ENCODE assay signal across 11 cellular contexts in genomic region chr13:22040810-22041364, GRCh38.
DNase-seq lines count a peak whose midpoint lies in the region; ATAC-seq and TF ChIP-seq lines count a peak whose summit lies in the region.
"Had no signal": no experiment of that assay in that cellular context is flagged by ENCODE, and none has a peak within 500 bp of the region (broad histone marks: within the 10 kb centered on the region; RNA-seq: fewer than 3 reads in every experiment).

No MANE protein-coding gene starts in this region.

- H3K27ac ChIP-seq in naive thymus-derived CD4-positive, alpha-beta T cell (ENCODE audit: low read depth, low read length): no peak overlapping the region
- H3K27ac ChIP-seq: parathyroid adenoma had no signal

- H3K4me3 Mint-ChIP-seq in IgD-negative memory B cell: peak overlapping the region; percentile 4 to 93 (median 55)
- H3K4me3 Mint-ChIP-seq in dendritic cell treated with granulocyte-macrophage colony-stimulating factor and Interleukin-4, amounts not matched to agents 40 ng/mL and 50 ng/mL, for 4 days: peak overlapping the region; percentile 67
- H3K4me3 Mint-ChIP-seq in naive thymus-derived CD4-positive, alpha-beta T cell: peak overlapping the region; percentile 66 to 92 (median 80)

- H3K36me3 ChIP-seq in ES-I3 (ENCODE audit: insufficient read depth, low read length): no peaks in the 10 kb centered on the region
- no peaks in the 10 kb centered on the region for H3K36me3 ChIP-seq in naive thymus-derived CD4-positive, alpha-beta T cell (ENCODE audit: control insufficient read depth in 2 of 3, insufficient read depth in 3 of 3, low read length in 3 of 3)

- peak overlapping the region; percentile 83 for H3K9ac ChIP-seq in ES-I3 (ENCODE audit: low read depth, low read length)
- H3K9ac ChIP-seq: parathyroid adenoma had no signal

- no peaks in the 10 kb centered on the region for H3K9me3 ChIP-seq in ES-I3 (ENCODE audit: control insufficient read depth, insufficient read depth, low read length)
- H3K9me3 ChIP-seq in naive thymus-derived CD4-positive, alpha-beta T cell (ENCODE audit: control insufficient read depth in 2 of 3, low read length in 3 of 3): no peaks in the 10 kb centered on the region

- ATAC-seq in naive thymus-derived CD4-positive, alpha-beta T cell: peak; percentile 65
- ATAC-seq in GM18505 (IDR thresholded peaks at IDR 0.05; ENCODE audit: unreplicated experiment) (no peak), HG03135 (IDR thresholded peaks at IDR 0.05; ENCODE audit: unreplicated experiment) (no peak), HG02759 (IDR thresholded peaks at IDR 0.05; ENCODE audit: unreplicated experiment) (no peak)

- peak in 2 of 9 donors; percentile 13 to 16 for DNase-seq in naive thymus-derived CD4-positive, alpha-beta T cell
- no peak for DNase-seq in NOMO-1 treated with dmso at 0.1 percent for 144 hours (lab: John Stamatoyannopoulos, UW; ENCODE audit: unreplicated experiment)
- DNase-seq: DMS79 treated with DMSO at 0.1 percent for 48 hours; NK-92 treated with Interleukin-12 subunit alpha and Interleukin-12 subunit beta, amount 100 ng/mL, for 24 hours had no signal

- no peaks in the 10 kb centered on the region for H3K36me3 Mint-ChIP-seq in IgD-negative memory B cell
- no peaks in the 10 kb centered on the region for H3K36me3 Mint-ChIP-seq in dendritic cell treated with granulocyte-macrophage colony-stimulating factor and Interleukin-4, amounts not matched to agents 40 ng/mL and 50 ng/mL, for 4 days (ENCODE audit: low read depth)
- H3K36me3 Mint-ChIP-seq in naive thymus-derived CD4-positive, alpha-beta T cell: no peaks in the 10 kb centered on the region

- CTCF ChIA-PET in naive thymus-derived CD4-positive, alpha-beta T cell (lab: Charles Lee): no interaction called here

- H3K4me1 ChIP-seq in ES-I3 (ENCODE audit: insufficient read depth, low read length): peaks cover 4% of the 10 kb centered on the region; the same call in 1 of the 2 replicates
- no peaks in the 10 kb centered on the region for H3K4me1 ChIP-seq in naive thymus-derived CD4-positive, alpha-beta T cell (ENCODE audit: control insufficient read depth in 2 of 2, insufficient read depth in 2 of 2, low read length in 2 of 2)
- H3K4me1 ChIP-seq: parathyroid adenoma had no signal

- H3K27ac Mint-ChIP-seq in IgD-negative memory B cell: no peak overlapping the region
- no peak overlapping the region for H3K27ac Mint-ChIP-seq in dendritic cell treated with granulocyte-macrophage colony-stimulating factor and Interleukin-4, amounts not matched to agents 40 ng/mL and 50 ng/mL, for 4 days
- H3K27ac Mint-ChIP-seq in naive thymus-derived CD4-positive, alpha-beta T cell: peak overlapping the region in 5 of 9 donors; percentile 28 to 92 (median 52)

- peaks cover 0 to 6% (median 3%) of the 10 kb centered on the region in 3 donors for H3K9me3 Mint-ChIP-seq in IgD-negative memory B cell
- peaks cover 6% of the 10 kb centered on the region for H3K9me3 Mint-ChIP-seq in dendritic cell treated with granulocyte-macrophage colony-stimulating factor and Interleukin-4, amounts not matched to agents 40 ng/mL and 50 ng/mL, for 4 days
- peaks cover 0 to 8% (median 4%) of the 10 kb centered on the region in 11 donors for H3K9me3 Mint-ChIP-seq in naive thymus-derived CD4-positive, alpha-beta T cell

- peaks cover 0 to 1% (median 0%) of the 10 kb centered on the region in 3 donors for H3K4me1 Mint-ChIP-seq in IgD-negative memory B cell
- no peaks in the 10 kb centered on the region for H3K4me1 Mint-ChIP-seq in dendritic cell treated with granulocyte-macrophage colony-stimulating factor and Interleukin-4, amounts not matched to agents 40 ng/mL and 50 ng/mL, for 4 days (ENCODE audit: low read depth)
- H3K4me1 Mint-ChIP-seq in naive thymus-derived CD4-positive, alpha-beta T cell: peaks cover 0 to 5% (median 2%) of the 10 kb centered on the region in 7 donors

- H3K27me3 Mint-ChIP-seq in IgD-negative memory B cell: peaks cover 2% of the 10 kb centered on the region
- H3K27me3 Mint-ChIP-seq in dendritic cell treated with granulocyte-macrophage colony-stimulating factor and Interleukin-4, amounts not matched to agents 40 ng/mL and 50 ng/mL, for 4 days: no peaks in the 10 kb centered on the region
- peaks cover 0 to 9% (median 0%) of the 10 kb centered on the region in 5 donors for H3K27me3 Mint-ChIP-seq in naive thymus-derived CD4-positive, alpha-beta T cell

- no peaks in the 10 kb centered on the region for H3K27me3 ChIP-seq in naive thymus-derived CD4-positive, alpha-beta T cell (ENCODE audit: control insufficient read depth in 2 of 2, insufficient read depth in 2 of 2, low read length in 2 of 2)

- no peak for TF ChIP-seq POLR2A in GM18505 (IDR thresholded peaks at IDR 0.05; ENCODE audit: borderline replicate concordance, extremely low read depth, insufficient read depth, insufficient read length)

- intact Hi-C loops in dendritic cell treated with granulocyte-macrophage colony-stimulating factor and Interleukin-4, amounts not matched to agents 40 ng/mL and 50 ng/mL, for 4 days (cut with micrococcal nuclease): no loop called here
- intact Hi-C loops in naive thymus-derived CD4-positive, alpha-beta T cell (cut with micrococcal nuclease): no loop called here

- POLR2A ChIA-PET in naive thymus-derived CD4-positive, alpha-beta T cell (lab: Charles Lee): interaction anchor here (1.4 kb wide), 1 partner anchor 19 kb away, joined by 3 read pairs; no protein-coding TSS in a partner anchor

- H3K4me3 ChIP-seq in naive thymus-derived CD4-positive, alpha-beta T cell (ENCODE audit: low read length): no peak overlapping the region

Comparison
In these comparisons a context has a peak if more than half of its experiments do, and no peak if none do; other contexts are left out.
1. H3K27ac Mint-ChIP-seq: peak in naive thymus-derived CD4-positive, alpha-beta T cell (5 of 9); none in IgD-negative memory B cell (0 of 3) and dendritic cell treated with granulocyte-macrophage colony-stimulating factor and Interleukin-4, amounts not matched to agents 40 ng/mL and 50 ng/mL, for 4 days (single experiment).
2. Peak in every context shown above with its lines, with median percentiles within 50 percentile points of each other: H3K4me3 Mint-ChIP-seq.